Comparison of ENCODE assay signal across 33 cellular contexts in the genomic region with DNA sequence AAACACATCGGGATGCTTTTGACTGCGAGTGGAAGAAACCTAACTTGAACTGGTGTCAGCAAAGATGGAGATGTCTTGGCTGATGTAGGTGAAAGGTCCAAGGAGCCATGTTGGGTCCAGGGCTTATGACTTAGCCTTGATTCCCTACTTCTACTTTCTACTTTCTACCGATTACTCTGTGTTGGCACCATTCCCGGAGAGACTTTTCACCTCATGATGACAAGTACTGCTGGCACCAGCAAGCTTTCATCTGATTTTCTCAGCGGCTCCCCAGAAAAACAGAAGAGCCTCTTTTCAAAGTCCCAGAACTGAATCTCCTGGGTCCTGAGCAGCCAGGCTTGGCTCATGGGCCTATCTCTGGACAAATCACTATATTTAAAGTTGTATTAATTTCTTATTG. TPM values are rescaled to one million over a fixed set of nuclear protein-coding genes. Genes with fewer than 3 reads are reported as not detected.
"Had no signal": no experiment of that assay in that cellular context is flagged by ENCODE, and none has a peak within 500 bp of the region (broad histone marks: within the 10 kb centered on the region; RNA-seq: fewer than 3 reads in every experiment).

No MANE protein-coding gene starts in this region.

- H3K9me3 ChIP-seq: adrenal gland, body of pancreas, breast epithelium, SJSA1, SK-N-SH had no signal

- ATAC-seq: activated CD8-positive, alpha-beta T cell treated with anti-CD3 and anti-CD28 coated beads for 36 hours; activated naive CD4-positive, alpha-beta T cell treated with anti-CD3 and anti-CD28 coated beads, Interleukin-2, amount 50 U/mL, for 72 hours; activated T-cell treated with anti-CD3 and anti-CD28 coated beads, Interleukin-2, amount 50 U/mL, for 72 hours; activated T-helper 17 cell treated with anti-CD3 and anti-CD28 coated beads, Interleukin-2, amount 50 U/mL, for 72 hours; body of pancreas; Panc1 had no signal

- H3K36me3 ChIP-seq: adrenal gland, breast epithelium, SJSA1 had no signal

- DNase-seq: activated CD4-positive, alpha-beta T cell treated with anti-CD3 and anti-CD28 coated beads, Interleukin-2, amount 10 ng/mL, durations not matched to agents 24 days and 14 days; activated CD4-positive, alpha-beta T cell treated with anti-CD3 and anti-CD28 coated beads, Interleukin-2, amount 50 U/mL, for 4 hours; activated CD8-positive, alpha-beta T cell treated with anti-CD3 and anti-CD28 coated beads for 36 hours; activated gamma-delta T cell treated with Interleukin-2 at 50 U/mL for 16 hours; activated naive CD4-positive, alpha-beta T cell treated with anti-CD3 and anti-CD28 coated beads for 36 hours; activated T-cell treated with anti-CD3 and anti-CD28 coated beads, Interleukin-2, amount 50 U/mL, for 1 hour; activated T-cell treated with anti-CD3 and anti-CD28 coated beads, Interleukin-2, amount 50 U/mL, for 72 hours; Kasumi-1; MM.1S; MV-4-11; NCI-H1092; NCI-H1417 treated with DMSO at 0.1 percent for 48 hours; NCI-H187 treated with DMSO at 0.1 percent for 48 hours; NCI-H2081; NCI-H2171 treated with DMSO at 0.1 percent for 48 hours; NCI-H2227 treated with DMSO at 0.1 percent for 48 hours; NCI-H446; NCI-H510A treated with DMSO at 0.1 percent for 48 hours; NCI-H526 treated with DMSO at 0.1 percent for 48 hours; NCI-H774; SHP77 treated with DMSO at 0.1 percent for 48 hours; SK-N-SH had no signal

- H3K27me3 ChIP-seq: body of pancreas had no signal

- H3K4me3 ChIP-seq: adrenal gland, body of pancreas, breast epithelium, SJSA1 had no signal

RNA-seq across cellular contexts. Expression of gene EDN3, which starts 4.9 kb away (rescaled TPM):
- total RNA-seq: activated CD4-positive, alpha-beta T cell treated with anti-CD3 and anti-CD28 coated beads, Interleukin-2, amount 10 ng/mL, durations not matched to agents 24 days and 14 days; activated CD8-positive, alpha-beta memory T cell treated with anti-CD3 and anti-CD28 coated beads for 36 hours; activated naive CD4-positive, alpha-beta T cell treated with anti-CD3 and anti-CD28 coated beads for 36 hours; activated T-cell treated with anti-CD3 and anti-CD28 coated beads, Interleukin-2, amount 50 U/mL, for 72 hours; astrocyte; cardiac septum; RPMI7951; SJSA1 had no signal
